ENCODE assay signal across 17 cellular contexts in the genomic region with DNA sequence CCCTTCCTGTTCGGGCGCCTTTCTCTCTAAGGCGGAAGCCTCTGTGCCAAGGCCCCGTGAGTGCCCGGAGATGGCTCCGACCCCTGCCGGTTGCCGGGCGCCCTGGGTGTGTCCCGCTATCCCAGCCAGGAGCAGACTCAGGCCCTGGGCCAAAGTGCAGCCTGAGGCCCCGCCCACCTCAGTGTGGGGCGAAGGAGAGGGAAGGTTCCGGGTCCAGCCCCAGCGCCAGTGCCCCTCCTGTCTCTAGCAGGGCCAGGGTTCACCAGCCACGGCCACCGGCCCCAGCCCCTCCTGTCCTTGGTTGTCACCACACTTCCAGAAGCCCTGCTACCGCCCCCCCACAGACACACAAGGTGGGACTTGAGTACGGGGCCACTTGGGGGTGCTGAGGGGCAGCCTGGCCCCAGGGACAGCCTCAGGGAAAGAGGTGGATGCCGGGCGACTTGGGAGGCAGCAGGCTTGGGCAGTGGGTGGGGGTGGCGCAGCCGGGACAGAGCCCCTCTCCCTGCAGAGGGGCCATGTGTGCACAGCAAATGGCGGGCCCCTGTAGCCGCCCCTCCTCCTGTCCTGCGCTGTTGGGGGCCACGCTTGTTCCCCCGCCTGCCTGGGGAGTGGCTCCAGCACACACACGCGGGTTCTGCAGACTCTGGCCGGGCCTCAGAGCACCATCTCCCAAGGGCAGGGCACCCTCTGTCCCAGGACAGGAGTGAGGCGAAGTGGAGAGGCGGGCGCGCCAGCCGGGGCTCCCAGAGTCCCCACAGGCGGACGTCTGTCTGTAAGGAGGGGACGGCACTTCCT. TPM values are rescaled to one million over a fixed set of nuclear protein-coding genes. Genes with fewer than 3 reads are reported as not detected.
A peak's percentile ranks its signal among the peaks of the same experiment; 100 is the strongest.
DNase-seq lines count a peak whose midpoint lies in the region; ATAC-seq and TF ChIP-seq lines count a peak whose summit lies in the region.
"Had no signal": no experiment of that assay in that cellular context is flagged by ENCODE, and none has a peak within 500 bp of the region (broad histone marks: within the 10 kb centered on the region; RNA-seq: fewer than 3 reads in every experiment).

No MANE protein-coding gene starts in this region.

- intact Hi-C loops in cardiac septum (cut with DNase I) (no loop called here), prostate gland (cut with DNase I) (no loop called here)
- intact Hi-C loops in activated naive CD4-positive, alpha-beta T cell treated with anti-CD3 and anti-CD28 coated beads for 36 hours (cut with micrococcal nuclease): no loop called here

- peaks cover 12% of the 10 kb centered on the region for H3K4me1 ChIP-seq in prostate gland (replicated peaks)

- H3K9me3 Mint-ChIP-seq in activated naive CD4-positive, alpha-beta T cell treated with anti-CD3 and anti-CD28 coated beads for 36 hours: peaks cover 12% of the 10 kb centered on the region

- no peak for TF ChIP-seq POLR2A in prostate gland (IDR thresholded peaks at IDR 0.05)

- H3K4me3 Mint-ChIP-seq in activated naive CD4-positive, alpha-beta T cell treated with anti-CD3 and anti-CD28 coated beads for 36 hours: no peak overlapping the region
- H3K4me3 Mint-ChIP-seq: activated CD4-positive, alpha-beta memory T cell treated with anti-CD3 and anti-CD28 coated beads for 36 hours; activated naive CD8-positive, alpha-beta T cell treated with anti-CD3 and anti-CD28 coated beads, Interleukin-2, amount 10 ng/mL, durations not matched to agents 7 days and 5 days; dendritic cell treated with granulocyte-macrophage colony-stimulating factor and Interleukin-4, amounts not matched to agents 40 ng/mL and 50 ng/mL, for 4 days; T-helper 1 cell treated with Interleukin-12 subunit alpha and Interleukin-12 subunit beta and Interleukin-4 antibody, amounts not matched to agents 30 μg/mL and 1 μg/mL, for 36 hours had no signal

- H3K27me3 ChIP-seq in prostate gland (replicated peaks; ENCODE audit: insufficient read depth): no peaks in the 10 kb centered on the region

- DNase-seq in COLO668 (lab: John Stamatoyannopoulos, UW; ENCODE audit: unreplicated experiment) (peak; percentile 71), RPMI8226 (peak; percentile 75), cardiac septum (ENCODE audit: low spot score) (peak; percentile 86), prostate gland (ENCODE audit: low spot score) (peak; percentile 54), NCI-H748 (lab: John Stamatoyannopoulos, UW; ENCODE audit: unreplicated experiment) (no peak)
- no peak for DNase-seq in activated naive CD4-positive, alpha-beta T cell treated with anti-CD3 and anti-CD28 coated beads for 36 hours
- DNase-seq: activated CD4-positive, alpha-beta memory T cell treated with anti-CD3 and anti-CD28 coated beads for 36 hours; activated naive CD8-positive, alpha-beta T cell treated with anti-CD3 and anti-CD28 coated beads, Interleukin-2, amount 10 ng/mL, durations not matched to agents 7 days and 5 days; NCI-H1436 had no signal

- H3K4me3 ChIP-seq in prostate gland: peak overlapping the region in 1 of 2 donors; percentile 19
- H3K4me3 ChIP-seq: lung had no signal

- no peak overlapping the region for H3K27ac Mint-ChIP-seq in activated naive CD4-positive, alpha-beta T cell treated with anti-CD3 and anti-CD28 coated beads for 36 hours
- H3K27ac Mint-ChIP-seq: activated CD4-positive, alpha-beta memory T cell treated with anti-CD3 and anti-CD28 coated beads for 36 hours; activated naive CD8-positive, alpha-beta T cell treated with anti-CD3 and anti-CD28 coated beads, Interleukin-2, amount 10 ng/mL, durations not matched to agents 7 days and 5 days; dendritic cell treated with granulocyte-macrophage colony-stimulating factor and Interleukin-4, amounts not matched to agents 40 ng/mL and 50 ng/mL, for 4 days; T-helper 1 cell treated with Interleukin-12 subunit alpha and Interleukin-12 subunit beta and Interleukin-4 antibody, amounts not matched to agents 30 μg/mL and 1 μg/mL, for 36 hours had no signal

- peak in 2 of 4 experiments; percentile 51 to 54 for TF ChIP-seq CTCF in prostate gland (IDR thresholded peaks at IDR 0.05)

- no peaks in the 10 kb centered on the region for H3K4me1 Mint-ChIP-seq in activated naive CD4-positive, alpha-beta T cell treated with anti-CD3 and anti-CD28 coated beads for 36 hours (ENCODE audit: low read depth)
- H3K4me1 Mint-ChIP-seq: activated naive CD8-positive, alpha-beta T cell treated with anti-CD3 and anti-CD28 coated beads, Interleukin-2, amount 10 ng/mL, durations not matched to agents 7 days and 5 days had no signal

- 16% methylated on average over 38 of the region's 38 CpGs for WGBS in prostate gland

- peaks cover 3% of the 10 kb centered on the region for H3K36me3 Mint-ChIP-seq in activated naive CD4-positive, alpha-beta T cell treated with anti-CD3 and anti-CD28 coated beads for 36 hours (ENCODE audit: low read depth)

- H3K27me3 Mint-ChIP-seq in activated naive CD4-positive, alpha-beta T cell treated with anti-CD3 and anti-CD28 coated beads for 36 hours (ENCODE audit: low read depth): peaks cover 10% of the 10 kb centered on the region
- H3K27me3 Mint-ChIP-seq: activated naive CD8-positive, alpha-beta T cell treated with anti-CD3 and anti-CD28 coated beads, Interleukin-2, amount 10 ng/mL, durations not matched to agents 7 days and 5 days had no signal

- ATAC-seq in HG02970 (IDR thresholded peaks at IDR 0.05; ENCODE audit: low FRiP score, unreplicated experiment) (no peak), GM18858 (IDR thresholded peaks at IDR 0.05; ENCODE audit: unreplicated experiment) (no peak)

- H3K27ac ChIP-seq in prostate gland: no peak overlapping the region

- no peaks in the 10 kb centered on the region for H3K36me3 ChIP-seq in prostate gland

- no peaks in the 10 kb centered on the region for H3K9me3 ChIP-seq in prostate gland

- CTCF ChIA-PET in activated naive CD4-positive, alpha-beta T cell treated with anti-CD3 and anti-CD28 coated beads for 36 hours (lab: Charles Lee): no interaction called here

RNA-seq across cellular contexts. Expression of gene C1QTNF8, which starts 6.0 kb away (rescaled TPM):
- total RNA-seq in cardiac septum (not detected), prostate gland (under 1 TPM in 1 of 2 donors, not detected in 1; 0.34 TPM)
- total RNA-seq in activated naive CD4-positive, alpha-beta T cell treated with anti-CD3 and anti-CD28 coated beads for 36 hours: not detected
- total RNA-seq: activated CD4-positive, alpha-beta memory T cell treated with anti-CD3 and anti-CD28 coated beads for 36 hours; activated naive CD8-positive, alpha-beta T cell treated with anti-CD3 and anti-CD28 coated beads, Interleukin-2, amount 10 ng/mL, durations not matched to agents 7 days and 5 days; glomerular endothelial cell; pulmonary artery endothelial cell; ureter had no signal

RNA-seq across cellular contexts. Expression of gene SSTR5, which starts 17.5 kb away (rescaled TPM):
- total RNA-seq in cardiac septum (0.57 TPM), prostate gland (1 to 10 TPM; 1.1 to 1.8 TPM)
- total RNA-seq in activated naive CD4-positive, alpha-beta T cell treated with anti-CD3 and anti-CD28 coated beads for 36 hours: not detected
- total RNA-seq: activated CD4-positive, alpha-beta memory T cell treated with anti-CD3 and anti-CD28 coated beads for 36 hours; activated naive CD8-positive, alpha-beta T cell treated with anti-CD3 and anti-CD28 coated beads, Interleukin-2, amount 10 ng/mL, durations not matched to agents 7 days and 5 days; glomerular endothelial cell had no signal

Comparison
In these comparisons a context has a peak if more than half of its experiments do, and no peak if none do; other contexts are left out.
1. DNase-seq: peak in COLO668 (single experiment), RPMI8226 (single experiment), cardiac septum (single experiment) and prostate gland (single experiment); none in activated naive CD4-positive, alpha-beta T cell treated with anti-CD3 and anti-CD28 coated beads for 36 hours (single experiment) and NCI-H748 (single experiment).